8 cellular contexts compared by ENCODE assay signal in the genomic region with DNA sequence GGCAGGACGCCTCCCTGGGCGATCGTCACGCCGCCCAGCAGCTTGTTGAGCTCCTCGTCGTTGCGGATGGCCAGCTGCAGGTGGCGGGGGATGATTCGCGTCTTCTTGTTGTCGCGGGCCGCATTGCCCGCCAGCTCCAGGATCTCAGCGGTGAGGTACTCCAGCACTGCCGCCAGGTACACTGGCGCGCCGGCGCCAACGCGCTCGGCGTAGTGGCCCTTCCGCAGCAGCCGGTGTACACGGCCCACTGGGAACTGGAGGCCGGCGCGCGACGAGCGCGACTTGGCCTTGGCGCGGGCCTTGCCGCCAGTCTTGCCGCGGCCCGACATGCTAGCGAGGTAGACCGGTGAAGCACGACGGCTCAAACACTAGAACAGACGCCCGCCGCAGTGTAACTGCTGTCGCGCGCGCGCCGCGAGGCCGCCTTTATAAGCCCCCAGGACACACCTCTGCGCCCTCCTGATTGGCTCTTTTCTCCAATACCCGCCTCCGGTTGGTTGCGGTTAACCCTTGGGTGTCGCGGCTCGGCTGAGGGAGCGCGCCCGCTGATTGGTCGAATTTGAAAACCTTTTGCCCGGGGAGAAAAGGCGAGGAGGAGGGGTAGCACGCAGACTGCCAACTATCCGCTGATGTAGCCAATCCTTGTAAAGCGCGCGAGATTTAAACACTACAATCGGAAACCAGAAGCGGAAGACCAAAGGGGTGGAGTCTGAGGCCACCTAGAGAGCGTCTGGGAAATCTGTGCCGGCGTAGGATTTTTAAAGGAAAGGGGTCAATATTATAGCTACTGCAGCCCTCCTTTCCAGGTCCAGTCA. TPM values are rescaled to one million over a fixed set of nuclear protein-coding genes. Genes with fewer than 3 reads are reported as not detected.
A peak's percentile ranks its signal among the peaks of the same experiment; 100 is the strongest.
DNase-seq lines count a peak whose midpoint lies in the region; TF ChIP-seq lines count a peak whose summit lies in the region.

No MANE protein-coding gene starts in this region.

- H3K27ac ChIP-seq in DOHH2 (ENCODE audit: low read depth, low read length) (peak overlapping the region; percentile 82), GM23248 (peak overlapping the region; percentile 68), Karpas-422 (ENCODE audit: low read length) (peak overlapping the region; percentile 86), Peyer's patch (peak overlapping the region; percentile 95 to 96 (median 95)), esophagus squamous epithelium (peak overlapping the region; percentile 90 to 97 (median 96)), muscle layer of duodenum (ENCODE audit: low read length) (peak overlapping the region; percentile 63)

- in situ Hi-C loops in GM23248 (cut with MboI), result no loop called here

- H3K4me3 ChIP-seq in DOHH2 (ENCODE audit: low read length), result peak overlapping the region; percentile 88
- peak overlapping the region; percentile 89 for H3K4me3 ChIP-seq in GM23248
- peak overlapping the region; percentile 86 for H3K4me3 ChIP-seq in Karpas-422 (ENCODE audit: low read length)
- peak overlapping the region; percentile 78 to 90 (median 84) for H3K4me3 ChIP-seq in Peyer's patch
- H3K4me3 ChIP-seq in esophagus squamous epithelium, result peak overlapping the region; percentile 73 to 93 (median 86)
- H3K4me3 ChIP-seq in muscle layer of duodenum (ENCODE audit: low read depth in 1 of 2, low read length in 2 of 2), result peak overlapping the region; percentile 73 to 88

- H3K4me1 ChIP-seq in DOHH2 (ENCODE audit: control insufficient read depth, low read length) (peaks cover 78% of the 10 kb centered on the region), GM23248 (ENCODE audit: insufficient read depth) (peaks cover 23% of the 10 kb centered on the region), Karpas-422 (ENCODE audit: low read length) (peaks cover 59% of the 10 kb centered on the region), Peyer's patch (peaks cover 0 to 26% (median 9%) of the 10 kb centered on the region in 4 donors), esophagus squamous epithelium (peaks cover 15 to 46% (median 24%) of the 10 kb centered on the region in 3 donors), muscle layer of duodenum (ENCODE audit: control insufficient read depth in 1 of 2, insufficient read depth in 2 of 2, low read length in 2 of 2) (peaks cover 15 to 25% of the 10 kb centered on the region in 2 donors)

- 1% methylated on average over 68 to 72 of the region's 79 CpGs for WGBS in GM23248 (ENCODE audit: low coverage in 1 of 2, low lambda C conversion rate in 2 of 2, missing lambda C conversion rate in 2 of 2), 2 experiments
- 0% methylated on average over 10 of the region's 79 CpGs for WGBS in esophagus squamous epithelium, 2 donors

- H3K9me2 ChIP-seq in DOHH2 (replicated peaks; ENCODE audit: control insufficient read depth, low read length) (no peaks in the 10 kb centered on the region), GM23248 (ENCODE audit: insufficient read depth) (no peaks in the 10 kb centered on the region), Karpas-422 (replicated peaks; ENCODE audit: insufficient read depth, low read length) (no peaks in the 10 kb centered on the region)

- H3K36me3 ChIP-seq in DOHH2 (ENCODE audit: control insufficient read depth, low read length) (peaks cover 78% of the 10 kb centered on the region), GM23248 (ENCODE audit: low read depth) (peaks cover 10% of the 10 kb centered on the region; the same call in 1 of the 2 replicates), Karpas-422 (ENCODE audit: insufficient read depth, low read length) (peaks cover 15% of the 10 kb centered on the region), Peyer's patch (peaks cover 0 to 27% (median 0%) of the 10 kb centered on the region in 3 donors), esophagus squamous epithelium (peaks cover 6 to 45% (median 16%) of the 10 kb centered on the region in 3 donors), muscle layer of duodenum (ENCODE audit: control insufficient read depth in 1 of 2, insufficient read depth in 2 of 2, low read length in 2 of 2) (peaks cover 17 to 20% of the 10 kb centered on the region in 2 donors)

- no peaks in the 10 kb centered on the region for H3K27me3 ChIP-seq in DOHH2 (ENCODE audit: control insufficient read depth, low read length)
- no peaks in the 10 kb centered on the region for H3K27me3 ChIP-seq in GM23248 (replicated peaks; ENCODE audit: insufficient read depth)
- no peaks in the 10 kb centered on the region for H3K27me3 ChIP-seq in Karpas-422 (ENCODE audit: low read length)
- H3K27me3 ChIP-seq in Peyer's patch, result no peaks in the 10 kb centered on the region
- H3K27me3 ChIP-seq in esophagus squamous epithelium, result no peaks in the 10 kb centered on the region
- H3K27me3 ChIP-seq in muscle layer of duodenum (ENCODE audit: low read depth, low read length), result no peaks in the 10 kb centered on the region

- H3K9me3 ChIP-seq in DOHH2 (ENCODE audit: control insufficient read depth, insufficient read depth, low read length) (no peaks in the 10 kb centered on the region), GM23248 (ENCODE audit: low read depth) (no peaks in the 10 kb centered on the region), Karpas-422 (ENCODE audit: low read length) (no peaks in the 10 kb centered on the region), Peyer's patch (no peaks in the 10 kb centered on the region), esophagus squamous epithelium (no peaks in the 10 kb centered on the region), muscle layer of duodenum (ENCODE audit: control insufficient read depth in 1 of 2, low read length in 2 of 2) (no peaks in the 10 kb centered on the region)

- H3F3A ChIP-seq in DOHH2 (ENCODE audit: control insufficient read depth, insufficient read depth) (peaks cover 49% of the 10 kb centered on the region), GM23248 (ENCODE audit: insufficient read depth) (peaks cover 22% of the 10 kb centered on the region)

- intact Hi-C loops in esophagus squamous epithelium (cut with DNase I), result loop anchor here (10.0 kb wide), 1 partner anchor 100 kb away; no protein-coding TSS in a partner anchor

- DNase-seq in GM23248 (peak; percentile 99), Karpas-422 (peak; percentile 98), Peyer's patch (peak; percentile 99), activated T-helper 1 cell treated with Interleukin-2 at 50 U/mL for 16 hours (ENCODE audit: low read depth) (peak; percentile 98), esophagus squamous epithelium (lab: John Stamatoyannopoulos, UW) (peak; percentile 97)
- DNase-seq in stimulated activated CD8-positive, alpha-beta memory T cell treated with anti-CD3 and anti-CD28 coated beads, Interleukin-7, amount 100 ng/mL, for 24 hours (ENCODE audit: low read depth), result peak; percentile 99

- peak overlapping the region; percentile 90 for H3K4me2 ChIP-seq in DOHH2 (ENCODE audit: low read length)
- H3K4me2 ChIP-seq in GM23248 (ENCODE audit: unreplicated experiment), result peak overlapping the region; percentile 98
- H3K4me2 ChIP-seq in Karpas-422 (ENCODE audit: low read depth, low read length, poor library complexity, severe bottlenecking), result peak overlapping the region; percentile 76

- H2AFZ ChIP-seq in GM23248, result peak overlapping the region; percentile 41
- no peak overlapping the region for H2AFZ ChIP-seq in Karpas-422 (ENCODE audit: low read length)

- TF ChIP-seq POLR2A in Peyer's patch (IDR thresholded peaks at IDR 0.05), result peak; percentile 98 to 99
- TF ChIP-seq POLR2A in esophagus squamous epithelium (IDR thresholded peaks at IDR 0.05), result peak in 2 of 4 donors; percentile 98 to 99

- TF ChIP-seq CTCF in DOHH2 (IDR thresholded peaks at IDR 0.05; ENCODE audit: low read depth, low read length, poor library complexity, severe bottlenecking) (peak; percentile 6), Peyer's patch (IDR thresholded peaks at IDR 0.05) (no peak), esophagus squamous epithelium (IDR thresholded peaks at IDR 0.05) (peak in 2 of 6 experiments; percentile 3 to 24)

- H3K9ac ChIP-seq in GM23248, result peak overlapping the region; percentile 87
- H3K9ac ChIP-seq in Karpas-422 (ENCODE audit: low read length), result peak overlapping the region; percentile 92

- H3K79me2 ChIP-seq in DOHH2 (ENCODE audit: control insufficient read depth, low read length), result peaks cover 70% of the 10 kb centered on the region
- H3K79me2 ChIP-seq in GM23248 (ENCODE audit: insufficient read depth), result peaks cover 61% of the 10 kb centered on the region
- peaks cover 23% of the 10 kb centered on the region for H3K79me2 ChIP-seq in Karpas-422 (ENCODE audit: low read length)

- peaks cover 13% of the 10 kb centered on the region for H4K20me1 ChIP-seq in DOHH2 (ENCODE audit: control insufficient read depth, insufficient read depth, low read depth, low read length)
- no peaks in the 10 kb centered on the region for H4K20me1 ChIP-seq in GM23248 (ENCODE audit: insufficient read depth)
- no peaks in the 10 kb centered on the region for H4K20me1 ChIP-seq in Karpas-422 (ENCODE audit: insufficient read depth, low read depth, low read length)

RNA-seq across cellular contexts. Expression of a gene that starts 6.4 kb away (rescaled TPM):
- total RNA-seq in GM23248 (2014; rRNA removed; shearing (Covaris generic)), result 30.0 and 30.9 TPM in 2 replicates
- polyA plus RNA-seq in GM23248 (2016; fragmentation: Nextera tagmentation; extraction: Ambion mirVana), result 68.6 and 73.6 TPM in 2 replicates
- 10.0 and 27.3 TPM in 2 replicates for total RNA-seq in Karpas-422 (2014; rRNA removed; shearing (Covaris generic); ENCODE audit: low replicate concordance)
- total RNA-seq in Peyer's patch (10 to 100 TPM; 10.7 to 38.6 (median 33.1) TPM), esophagus squamous epithelium (10 to 100 TPM; 18.5 to 29.9 (median 26.7) TPM)

RNA-seq across cellular contexts. Expression of a gene that starts 10.6 kb away (rescaled TPM):
- total RNA-seq in GM23248 (2014; rRNA removed; shearing (Covaris generic)), result 5.1 and 8.5 TPM in 2 replicates
- 46.1 and 53.3 TPM in 2 replicates for polyA plus RNA-seq in GM23248 (2016; fragmentation: Nextera tagmentation; extraction: Ambion mirVana)
- total RNA-seq in Karpas-422 (2014; rRNA removed; shearing (Covaris generic); ENCODE audit: low replicate concordance), result 7.5 and 12.7 TPM in 2 replicates
- total RNA-seq in Peyer's patch (10 to 100 TPM; 10.7 to 21.7 (median 15.0) TPM), esophagus squamous epithelium (10 to 100 TPM in 3 of 4 donors, 1 to 10 TPM in 1; 9.9 to 22.1 (median 14.2) TPM)

RNA-seq across cellular contexts. Expression of a gene that starts 11.9 kb away (rescaled TPM):
- total RNA-seq in GM23248 (2014; rRNA removed; shearing (Covaris generic)), result 4.1 and 4.7 TPM in 2 replicates
- 2.6 and 3.1 TPM in 2 replicates for polyA plus RNA-seq in GM23248 (2016; fragmentation: Nextera tagmentation; extraction: Ambion mirVana)
- 10.1 and 11.9 TPM in 2 replicates for total RNA-seq in Karpas-422 (2014; rRNA removed; shearing (Covaris generic); ENCODE audit: low replicate concordance)
- total RNA-seq in Peyer's patch (100 to 1,000 TPM in 1 of 4 donors, 10 to 100 TPM in 3; 13.2 to 107 (median 81.8) TPM), esophagus squamous epithelium (10 to 100 TPM in 1 of 4 donors, 1 to 10 TPM in 3; 5.1 to 12.8 (median 8.0) TPM)

RNA-seq across cellular contexts. Expression of a gene that starts 26.1 kb away (rescaled TPM):
- total RNA-seq in GM23248 (2014; rRNA removed; shearing (Covaris generic)), result 24.9 and 31.8 TPM in 2 replicates
- 8.3 and 9.1 TPM in 2 replicates for polyA plus RNA-seq in GM23248 (2016; fragmentation: Nextera tagmentation; extraction: Ambion mirVana)
- total RNA-seq in Karpas-422 (2014; rRNA removed; shearing (Covaris generic); ENCODE audit: low replicate concordance), result 16.3 and 22.4 TPM in 2 replicates
- 10 to 100 TPM; 28.1 to 67.9 (median 49.0) TPM for total RNA-seq in Peyer's patch
- 10 to 100 TPM in 3 of 4 donors, 1 to 10 TPM in 1; 7.0 to 33.2 (median 13.9) TPM for total RNA-seq in esophagus squamous epithelium

RNA-seq across cellular contexts. Expression of a gene that starts 27.7 kb away (rescaled TPM):
- 21.0 and 27.9 TPM in 2 replicates for total RNA-seq in GM23248 (2014; rRNA removed; shearing (Covaris generic))
- 22.3 and 24.1 TPM in 2 replicates for polyA plus RNA-seq in GM23248 (2016; fragmentation: Nextera tagmentation; extraction: Ambion mirVana)
- total RNA-seq in Karpas-422 (2014; rRNA removed; shearing (Covaris generic); ENCODE audit: low replicate concordance), result 19.2 and 25.5 TPM in 2 replicates
- total RNA-seq in Peyer's patch (10 to 100 TPM; 26.3 to 72.6 (median 37.2) TPM), esophagus squamous epithelium (10 to 100 TPM; 15.2 to 28.4 (median 18.2) TPM)

Comparison
In these comparisons a context has a peak if more than half of its experiments do, and no peak if none do; other contexts are left out.
1. Peak in every context shown above with its lines: DNase-seq, H3K4me3 ChIP-seq and H3K27ac ChIP-seq.